ENCODE assay signal across 18 cellular contexts in genomic region chr4:113311047-113311446, GRCh38.
"Had no signal": no experiment of that assay in that cellular context is flagged by ENCODE, and none has a peak within 500 bp of the region (broad histone marks: within the 10 kb centered on the region; RNA-seq: fewer than 3 reads in every experiment).

No MANE protein-coding gene starts in this region.

- H2AFZ ChIP-seq: parathyroid adenoma had no signal

- H3K4me3 ChIP-seq: adrenal gland, colonic mucosa, left ventricle myocardium inferior, tibial artery had no signal

- H3K27ac ChIP-seq: adrenal gland, colonic mucosa, left ventricle myocardium inferior, neutrophil, parathyroid adenoma, tibial artery, VCaP had no signal

- H3K4me1 Mint-ChIP-seq: activated CD4-positive, alpha-beta memory T cell treated with anti-CD3 and anti-CD28 coated beads, Interleukin-2, amount 10 ng/mL, durations not matched to agents 7 days and 5 days; memory B cell; natural killer cell; stimulated activated naive B cell treated with anti-CD40 and anti-IgM and Interleukin-4, amounts not matched to agents 10 μg/mL and 1 μg/mL and 100 μg/mL, for 72 hours had no signal

- H3K36me3 Mint-ChIP-seq: memory B cell; natural killer cell; stimulated activated naive B cell treated with anti-CD40 and anti-IgM and Interleukin-4, amounts not matched to agents 10 μg/mL and 1 μg/mL and 100 μg/mL, for 72 hours had no signal

- H3K9me3 Mint-ChIP-seq: activated CD4-positive, alpha-beta memory T cell treated with anti-CD3 and anti-CD28 coated beads, Interleukin-2, amount 10 ng/mL, durations not matched to agents 7 days and 5 days; activated T-cell treated with anti-CD3 and anti-CD28 coated beads, Interleukin-2, amount 50 U/mL, for 24 hours; memory B cell; natural killer cell; stimulated activated naive B cell treated with anti-CD40 and anti-IgM and Interleukin-4, amounts not matched to agents 10 μg/mL and 1 μg/mL and 100 μg/mL, for 72 hours had no signal

- DNase-seq: activated CD4-positive, alpha-beta memory T cell treated with anti-CD3 and anti-CD28 coated beads, Interleukin-2, amount 10 ng/mL, durations not matched to agents 7 days and 5 days; activated effector memory CD4-positive, alpha-beta T cell treated with Interleukin-2 at 50 U/mL for 16 hours; activated naive CD4-positive, alpha-beta T cell treated with anti-CD3 and anti-CD28 coated beads, Interleukin-2, amount 50 U/mL, for 16 hours; activated T-cell treated with anti-CD3 and anti-CD28 coated beads, Interleukin-2, amount 50 U/mL, for 24 hours; adrenal gland; colonic mucosa; left ventricle myocardium inferior; natural killer cell; retina; stimulated activated CD4-positive, alpha-beta T cell treated with anti-CD3 and anti-CD28 coated beads, Interleukin-15, amount 100 ng/mL, for 24 hours; stimulated activated CD4-positive, alpha-beta T cell treated with anti-CD3 and anti-CD28 coated beads, Interleukin-4, amount 100 ng/mL, for 1 hour; stimulated activated naive B cell treated with anti-CD40 and anti-IgM and Interleukin-4, amounts not matched to agents 10 μg/mL and 1 μg/mL and 100 μg/mL, for 72 hours; T-helper 1 cell; tibial artery had no signal

- H3K27ac Mint-ChIP-seq: activated CD4-positive, alpha-beta memory T cell treated with anti-CD3 and anti-CD28 coated beads, Interleukin-2, amount 10 ng/mL, durations not matched to agents 7 days and 5 days; activated T-cell treated with anti-CD3 and anti-CD28 coated beads, Interleukin-2, amount 50 U/mL, for 24 hours; memory B cell; natural killer cell; stimulated activated naive B cell treated with anti-CD40 and anti-IgM and Interleukin-4, amounts not matched to agents 10 μg/mL and 1 μg/mL and 100 μg/mL, for 72 hours had no signal

- H3K9me3 ChIP-seq: adrenal gland, colonic mucosa, left ventricle myocardium inferior, neutrophil, tibial artery had no signal

- H3K79me2 ChIP-seq: parathyroid adenoma had no signal

- H3K4me3 Mint-ChIP-seq: activated CD4-positive, alpha-beta memory T cell treated with anti-CD3 and anti-CD28 coated beads, Interleukin-2, amount 10 ng/mL, durations not matched to agents 7 days and 5 days; activated T-cell treated with anti-CD3 and anti-CD28 coated beads, Interleukin-2, amount 50 U/mL, for 24 hours; memory B cell; natural killer cell; stimulated activated naive B cell treated with anti-CD40 and anti-IgM and Interleukin-4, amounts not matched to agents 10 μg/mL and 1 μg/mL and 100 μg/mL, for 72 hours had no signal

- H3K4me1 ChIP-seq: adrenal gland, colonic mucosa, left ventricle myocardium inferior, parathyroid adenoma, tibial artery had no signal

- ATAC-seq: natural killer cell; stimulated activated naive B cell treated with anti-CD40 and anti-IgM and Interleukin-4, amounts not matched to agents 10 μg/mL and 1 μg/mL and 100 μg/mL, for 72 hours had no signal

- H3K27me3 ChIP-seq: adrenal gland, colonic mucosa, neutrophil, tibial artery had no signal

- H3K9ac ChIP-seq: parathyroid adenoma had no signal

- H3K36me3 ChIP-seq: adrenal gland, colonic mucosa, neutrophil, tibial artery had no signal
